Comparison of ENCODE assay signal across 21 cellular contexts in the genomic region with DNA sequence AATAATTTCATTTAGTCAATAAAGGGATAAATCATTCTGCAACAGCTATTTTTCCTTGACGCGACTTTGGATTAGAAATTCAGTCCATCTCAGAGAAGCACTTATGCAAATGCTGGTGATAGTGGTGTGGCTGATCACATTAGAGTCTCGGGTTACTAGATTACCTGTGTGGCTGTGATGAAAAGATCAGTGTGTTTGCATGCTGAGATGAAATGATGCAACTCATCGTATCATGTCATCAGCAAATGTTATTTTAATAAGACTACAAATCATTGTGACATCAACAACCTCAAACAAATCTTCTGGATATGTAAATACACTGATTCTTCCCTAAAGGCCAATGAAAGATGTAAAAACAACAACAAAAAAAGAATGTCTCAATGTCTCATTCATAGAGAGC.
DNase-seq lines count a peak whose midpoint lies in the region; ATAC-seq and TF ChIP-seq lines count a peak whose summit lies in the region.
"Had no signal": no experiment of that assay in that cellular context is flagged by ENCODE, and none has a peak within 500 bp of the region (broad histone marks: within the 10 kb centered on the region; RNA-seq: fewer than 3 reads in every experiment).

No MANE protein-coding gene starts in this region.

- no peak overlapping the region for H3K4me3 ChIP-seq in epithelial cell of esophagus (ENCODE audit: low read length)
- H3K4me3 ChIP-seq: esophagus squamous epithelium, thyroid gland had no signal

- TF ChIP-seq CTCF in epithelial cell of esophagus (IDR thresholded peaks at IDR 0.05; ENCODE audit: insufficient read depth, low read depth, low read length, missing control alignments), result no peak

- DNase-seq in DMS153 (lab: John Stamatoyannopoulos, UW) (peak; percentile 60), DMS153 treated with DMSO at 0.1 percent for 48 hours (lab: John Stamatoyannopoulos, UW; ENCODE audit: unreplicated experiment) (no peak), NCI-H1048 (lab: John Stamatoyannopoulos, UW) (peak; percentile 77), NCI-H526 treated with DMSO at 0.1 percent for 48 hours (lab: John Stamatoyannopoulos, UW) (peak; percentile 89), epithelial cell of esophagus (ENCODE audit: low read depth) (peak; percentile 16), Kasumi-1 (lab: John Stamatoyannopoulos, UW) (no peak), NCI-H446 treated with DMSO at 0.1 percent for 48 hours (lab: John Stamatoyannopoulos, UW) (no peak)
- DNase-seq: activated CD4-positive, alpha-beta T cell treated with anti-CD3 and anti-CD28 coated beads for 4 hours; activated gamma-delta T cell; amniotic stem cell; C1 segment of cervical spinal cord; central memory CD4-positive, alpha-beta T cell; DND-41; esophagus squamous epithelium; KBM-7; PC-3; SK-N-SH; stimulated activated CD4-positive, alpha-beta T cell treated with anti-CD3 and anti-CD28 coated beads, Interleukin-12 subunit alpha, Interleukin-12 subunit beta, amount 100 ng/mL, for 4 hours; thyroid gland had no signal

- ATAC-seq in HG03378 (IDR thresholded peaks at IDR 0.05; ENCODE audit: unreplicated experiment), result no peak
- ATAC-seq: PC-3; stimulated activated effector memory CD8-positive, alpha-beta T cell treated with anti-CD3 and anti-CD28 coated beads, Interleukin-12 subunit alpha, Interleukin-12 subunit beta, amount 100 ng/mL, for 72 hours had no signal

Comparison
In these comparisons a context has a peak if more than half of its experiments do, and no peak if none do; other contexts are left out.
1. DNase-seq: peak in DMS153 (single experiment), NCI-H1048 (single experiment), NCI-H526 treated with DMSO at 0.1 percent for 48 hours (single experiment) and epithelial cell of esophagus (single experiment); none in DMS153 treated with DMSO at 0.1 percent for 48 hours (single experiment), Kasumi-1 (0 of 2) and NCI-H446 treated with DMSO at 0.1 percent for 48 hours (single experiment).